Comparison of ENCODE assay signal across 3 cellular contexts in the genomic region with DNA sequence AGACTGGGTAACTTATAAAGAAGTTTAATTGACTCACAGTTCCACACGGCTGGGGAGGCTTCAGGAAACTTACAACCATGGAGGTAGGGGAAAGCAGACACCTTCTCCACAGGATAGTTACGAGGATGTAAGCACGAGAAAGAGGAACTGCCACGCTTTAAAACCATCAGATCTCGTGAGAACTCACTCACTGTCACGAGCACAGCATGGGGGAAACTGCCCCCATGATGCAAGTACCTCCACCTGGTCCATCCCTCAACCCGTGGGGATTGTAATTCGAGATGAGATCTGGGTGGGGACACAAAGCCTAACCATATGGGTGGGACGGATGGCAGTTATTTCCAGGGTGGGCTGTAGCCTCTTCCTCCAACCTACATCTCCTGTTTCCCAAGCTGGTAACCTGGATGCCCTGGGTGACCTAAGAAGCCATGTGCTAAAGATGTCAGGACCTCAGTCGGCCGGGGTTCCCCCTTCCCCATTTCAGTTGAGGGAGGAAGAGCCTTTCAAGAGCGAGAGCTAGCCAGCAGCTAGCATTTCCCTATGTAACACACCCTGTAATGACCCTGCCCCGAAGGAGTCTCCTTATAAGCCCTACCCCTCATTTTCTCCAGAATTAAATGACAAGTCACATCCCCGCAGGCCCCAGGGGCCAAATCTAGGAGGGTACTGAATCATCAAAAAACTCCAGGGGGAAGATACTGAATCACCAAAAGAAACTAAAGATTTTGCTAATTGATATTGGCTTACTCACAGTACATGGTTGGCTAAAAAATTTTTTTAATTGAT. TPM values are rescaled to one million over a fixed set of nuclear protein-coding genes. Genes with fewer than 3 reads are reported as not detected.
"Had no signal": no experiment of that assay in that cellular context is flagged by ENCODE, and none has a peak within 500 bp of the region (broad histone marks: within the 10 kb centered on the region; RNA-seq: fewer than 3 reads in every experiment).

No MANE protein-coding gene starts in this region.

RNA-seq across cellular contexts. Expression of a gene that starts 16.9 kb away (rescaled TPM):
- total RNA-seq: upper lobe of right lung, urinary bladder had no signal
- polyA plus RNA-seq: naive thymus-derived CD8-positive, alpha-beta T cell had no signal

RNA-seq across cellular contexts. Expression of a gene that starts 28.2 kb away (rescaled TPM):
- total RNA-seq: upper lobe of right lung had no signal
